ENCODE assay signal across 6 cellular contexts in the genomic region with DNA sequence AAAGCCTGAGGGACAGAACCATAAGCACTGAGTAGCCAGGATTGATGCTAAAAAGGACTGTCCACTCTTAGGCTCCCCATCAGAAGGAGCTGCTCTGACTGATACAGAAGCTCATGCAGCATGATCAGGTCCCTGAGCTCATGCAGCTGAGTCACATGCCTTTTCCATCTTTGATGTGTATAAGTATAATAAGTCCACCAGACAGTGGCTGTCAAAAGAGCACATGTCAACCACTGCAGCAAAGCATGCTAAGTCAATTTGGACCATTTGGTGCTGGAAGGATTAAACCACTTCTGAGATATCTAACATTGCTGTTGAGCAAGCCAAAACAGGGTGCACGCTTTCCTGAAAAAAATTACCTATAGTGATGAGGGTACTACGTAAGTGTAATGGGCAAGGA.
"Had no signal": no experiment of that assay in that cellular context is flagged by ENCODE, and none has a peak within 500 bp of the region (broad histone marks: within the 10 kb centered on the region; RNA-seq: fewer than 3 reads in every experiment).

No MANE protein-coding gene starts in this region.

- H3K27ac ChIP-seq: HL-60 had no signal

- H3K4me3 ChIP-seq: GM23338, K562 had no signal

- ATAC-seq: GM23338, K562 had no signal

- DNase-seq: H9, HCEC 1CT, IMR-90 had no signal
